17 cellular contexts compared by ENCODE assay signal in the genomic region with DNA sequence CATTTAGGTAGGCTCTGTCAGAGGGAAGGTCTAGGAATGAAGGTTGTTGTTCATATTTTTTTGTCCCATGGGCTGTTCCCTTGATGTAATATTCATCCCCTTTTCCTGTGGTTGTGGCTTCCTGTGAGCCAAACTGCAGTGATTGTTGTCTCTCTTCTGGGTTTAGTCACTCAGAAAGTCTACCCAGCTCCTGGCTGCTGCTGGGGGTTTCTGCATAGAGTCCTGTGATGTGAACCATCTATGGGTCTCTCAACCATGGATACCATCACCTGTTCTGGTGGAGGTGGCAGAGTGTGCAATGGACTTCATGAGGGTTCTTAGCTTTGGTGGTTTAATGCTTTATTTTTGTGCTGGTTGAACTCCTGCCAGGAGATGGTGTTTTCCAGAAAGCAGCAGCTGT.
"Had no signal": no experiment of that assay in that cellular context is flagged by ENCODE, and none has a peak within 500 bp of the region (broad histone marks: within the 10 kb centered on the region; RNA-seq: fewer than 3 reads in every experiment).

No MANE protein-coding gene starts in this region.

- H3K9me3 ChIP-seq: gastroesophageal sphincter, left ventricle myocardium inferior had no signal

- H3K36me3 Mint-ChIP-seq: brain had no signal

- DNase-seq: activated B cell treated with CpG ODN at 0.5 μM for 24 hours; activated CD4-positive, alpha-beta T cell treated with anti-CD3 and anti-CD28 coated beads, Interleukin-2, amount 50 U/mL, for 48 hours; activated effector memory CD4-positive, alpha-beta T cell treated with Interleukin-2 at 50 U/mL for 16 hours; amniotic stem cell; cerebellar nuclear complex; effector memory CD8-positive, alpha-beta T cell; left ventricle myocardium inferior; stimulated activated CD4-positive, alpha-beta T cell treated with anti-CD3 and anti-CD28 coated beads, Interleukin-4, amount 100 ng/mL, for 1 hour; stimulated activated CD8-positive, alpha-beta memory T cell treated with anti-CD3 and anti-CD28 coated beads, Interleukin-4, amount 100 ng/mL, for 48 hours had no signal

- H3K27ac Mint-ChIP-seq: activated B cell treated with CpG ODN at 0.5 μM for 24 hours; brain; dendritic cell treated with granulocyte-macrophage colony-stimulating factor and Interleukin-4, amounts not matched to agents 40 ng/mL and 50 ng/mL, for 4 days; effector memory CD8-positive, alpha-beta T cell; memory B cell; nephron had no signal

- H3K4me3 ChIP-seq: gastroesophageal sphincter, left ventricle myocardium inferior had no signal

- H3K27me3 Mint-ChIP-seq: activated B cell treated with CpG ODN at 0.5 μM for 24 hours; dendritic cell treated with granulocyte-macrophage colony-stimulating factor and Interleukin-4, amounts not matched to agents 40 ng/mL and 50 ng/mL, for 4 days; effector memory CD8-positive, alpha-beta T cell; memory B cell had no signal

- H3K27me3 ChIP-seq: gastroesophageal sphincter had no signal

- ATAC-seq: effector memory CD8-positive, alpha-beta T cell; gastroesophageal sphincter had no signal

- H3K27ac ChIP-seq: gastroesophageal sphincter, left ventricle myocardium inferior had no signal

- H3K4me1 ChIP-seq: gastroesophageal sphincter, left ventricle myocardium inferior had no signal

- H3K4me3 Mint-ChIP-seq: activated B cell treated with CpG ODN at 0.5 μM for 24 hours; brain; dendritic cell treated with granulocyte-macrophage colony-stimulating factor and Interleukin-4, amounts not matched to agents 40 ng/mL and 50 ng/mL, for 4 days; memory B cell; nephron had no signal

- FAIRE-seq: keratinocyte, TTC549, urothelium cell line had no signal

- H3K4me1 Mint-ChIP-seq: brain, nephron had no signal

- H3K36me3 ChIP-seq: gastroesophageal sphincter, left ventricle myocardium inferior had no signal
